18 cellular contexts compared by ENCODE assay signal in the genomic region with DNA sequence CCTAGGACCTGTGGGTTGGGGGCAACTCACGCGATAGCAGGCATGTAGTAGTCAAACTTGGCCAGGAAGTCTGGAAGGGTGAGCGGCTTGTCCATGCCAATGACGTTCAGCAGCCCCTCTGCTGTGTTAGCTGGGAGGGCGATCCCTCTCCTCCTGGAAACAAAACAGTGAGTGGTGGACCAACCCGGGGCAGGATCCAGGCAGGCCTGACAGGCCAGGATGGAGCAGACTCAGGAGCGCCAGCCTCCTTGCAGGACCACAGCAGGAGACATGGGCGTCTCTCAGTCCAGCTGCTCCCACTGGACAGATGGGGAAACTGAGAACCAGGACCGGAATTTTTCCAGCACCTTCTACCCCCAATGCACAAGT. TPM values are rescaled to one million over a fixed set of nuclear protein-coding genes. Genes with fewer than 3 reads are reported as not detected.
DNase-seq lines count a peak whose midpoint lies in the region; ATAC-seq and TF ChIP-seq lines count a peak whose summit lies in the region.
"Had no signal": no experiment of that assay in that cellular context is flagged by ENCODE, and none has a peak within 500 bp of the region (broad histone marks: within the 10 kb centered on the region; RNA-seq: fewer than 3 reads in every experiment).

No MANE protein-coding gene starts in this region.

- H2AK5ac ChIP-seq in mesendoderm (ENCODE audit: low read length): no peak overlapping the region

- peaks cover 0 to 4% of the 10 kb centered on the region in 2 donors for H3K4me1 Mint-ChIP-seq in immature natural killer cell
- peaks cover 23% of the 10 kb centered on the region for H3K4me1 Mint-ChIP-seq in stimulated activated memory B cell treated with anti-CD40 and anti-IgM and Interleukin-4, amounts not matched to agents 10 μg/mL and 1 μg/mL and 100 μg/mL, for 72 hours
- H3K4me1 Mint-ChIP-seq: CD4-positive, alpha-beta memory T cell had no signal

- peak overlapping the region; percentile 13 for H3K9ac ChIP-seq in NT2/D1 (ENCODE audit: insufficient read length, low read depth)
- no peak overlapping the region for H3K9ac ChIP-seq in mesendoderm (ENCODE audit: low read length)
- H3K9ac ChIP-seq: GM23248 had no signal

- H3K56ac ChIP-seq in mesendoderm (ENCODE audit: low read length): no peak overlapping the region

- H3K9me3 ChIP-seq in right cardiac atrium (ENCODE audit: control insufficient read depth, low read length) (no peaks in the 10 kb centered on the region), left ventricle myocardium inferior (replicated peaks) (no peaks in the 10 kb centered on the region), NT2/D1 (ENCODE audit: insufficient read depth, low read length) (peaks cover 7% of the 10 kb centered on the region; the same call in 1 of the 2 replicates)

- H3K23ac ChIP-seq in mesendoderm (ENCODE audit: low read length): no peak overlapping the region

- no peak overlapping the region for H3K4me2 ChIP-seq in mesendoderm (ENCODE audit: low read length)

- intact Hi-C loops in right cardiac atrium (cut with DNase I) (no loop called here), left ventricle myocardium inferior (cut with micrococcal nuclease) (no loop called here)

- no peak overlapping the region for H2BK5ac ChIP-seq in mesendoderm (ENCODE audit: low read length)

- H4K8ac ChIP-seq in mesendoderm (ENCODE audit: low read depth, low read length): no peak overlapping the region

- H3K27me3 Mint-ChIP-seq in immature natural killer cell (ENCODE audit: low read depth in 3 of 3): peaks cover 0 to 4% (median 3%) of the 10 kb centered on the region in 3 donors
- no peaks in the 10 kb centered on the region for H3K27me3 Mint-ChIP-seq in stimulated activated memory B cell treated with anti-CD40 and anti-IgM and Interleukin-4, amounts not matched to agents 10 μg/mL and 1 μg/mL and 100 μg/mL, for 72 hours
- H3K27me3 Mint-ChIP-seq: CD4-positive, alpha-beta memory T cell had no signal

- H3K18ac ChIP-seq in mesendoderm (ENCODE audit: low read length): no peak overlapping the region

- H2BK15ac ChIP-seq in mesendoderm (replicated peaks; ENCODE audit: low read depth): no peak overlapping the region

- H3K4me3 ChIP-seq in right cardiac atrium (ENCODE audit: low read length) (no peak overlapping the region), left ventricle myocardium inferior (no peak overlapping the region), NT2/D1 (ENCODE audit: insufficient read length, low read depth) (no peak overlapping the region), mesendoderm (ENCODE audit: low read length) (no peak overlapping the region)
- H3K4me3 ChIP-seq: GM12878, GM23248 had no signal

- H3K4me1 ChIP-seq in right cardiac atrium (ENCODE audit: control insufficient read depth, insufficient read depth, low read length) (peaks cover 5% of the 10 kb centered on the region), left ventricle myocardium inferior (peaks cover 38% of the 10 kb centered on the region), NT2/D1 (ENCODE audit: insufficient read depth, insufficient read length) (peaks cover 15% of the 10 kb centered on the region), mesendoderm (ENCODE audit: control insufficient read depth, low read depth, low read length) (no peaks in the 10 kb centered on the region)

- no peak overlapping the region for H2BK120ac ChIP-seq in mesendoderm (ENCODE audit: low read depth, low read length)

- H4K5ac ChIP-seq in mesendoderm (ENCODE audit: low read length): no peak overlapping the region

- DNase-seq in right cardiac atrium (peak in 2 of 3 donors; percentile 20 to 39), left ventricle myocardium inferior (no peak), NT2/D1 (ENCODE audit: low read depth, low spot score) (no peak), substantia nigra (lab: John Stamatoyannopoulos, UW) (no peak), mesendoderm (no peak), immature natural killer cell (no peak)
- DNase-seq: Calu3; CD4-positive, alpha-beta memory T cell; COR-L47; DMS53; DMS79 treated with DMSO at 0.1 percent for 48 hours; GDM1; GM23248; H9 had no signal

- no peak overlapping the region for H3K4me3 Mint-ChIP-seq in immature natural killer cell
- no peak overlapping the region for H3K4me3 Mint-ChIP-seq in stimulated activated memory B cell treated with anti-CD40 and anti-IgM and Interleukin-4, amounts not matched to agents 10 μg/mL and 1 μg/mL and 100 μg/mL, for 72 hours
- H3K4me3 Mint-ChIP-seq: CD4-positive, alpha-beta memory T cell; H9 had no signal

- H3K36me3 ChIP-seq in left ventricle myocardium inferior (peaks cover 50% of the 10 kb centered on the region), NT2/D1 (ENCODE audit: insufficient read depth, insufficient read length, low read length) (peaks cover 56% of the 10 kb centered on the region), mesendoderm (ENCODE audit: control insufficient read depth, insufficient read depth, low read length) (no peaks in the 10 kb centered on the region)

- no peaks in the 10 kb centered on the region for H3K79me1 ChIP-seq in mesendoderm (ENCODE audit: low read length)

- H3K27ac Mint-ChIP-seq in immature natural killer cell: no peak overlapping the region
- H3K27ac Mint-ChIP-seq in stimulated activated memory B cell treated with anti-CD40 and anti-IgM and Interleukin-4, amounts not matched to agents 10 μg/mL and 1 μg/mL and 100 μg/mL, for 72 hours: no peak overlapping the region
- H3K27ac Mint-ChIP-seq: CD4-positive, alpha-beta memory T cell; H9 had no signal

- H3K27ac ChIP-seq in right cardiac atrium (ENCODE audit: low read length) (no peak overlapping the region), left ventricle myocardium inferior (replicated peaks) (no peak overlapping the region), angular gyrus (ENCODE audit: low read depth, low read length) (peak overlapping the region; percentile 9), substantia nigra (ENCODE audit: low read depth, low read length, poor library complexity, severe bottlenecking) (peak overlapping the region; percentile 49), mesendoderm (ENCODE audit: low read depth, low read length) (no peak overlapping the region)
- H3K27ac ChIP-seq: GM23248 had no signal

- no peak for ATAC-seq in right cardiac atrium
- no peak for ATAC-seq in stimulated activated memory B cell treated with anti-CD40 and anti-IgM and Interleukin-4, amounts not matched to agents 10 μg/mL and 1 μg/mL and 100 μg/mL, for 72 hours
- ATAC-seq: GM12878, HCT116 had no signal

- TF ChIP-seq CTCF in left ventricle myocardium inferior (IDR thresholded peaks at IDR 0.05; ENCODE audit: borderline replicate concordance): no peak

- peaks cover 12 to 32% (median 18%) of the 10 kb centered on the region in 3 donors for H3K36me3 Mint-ChIP-seq in immature natural killer cell
- peaks cover 25% of the 10 kb centered on the region for H3K36me3 Mint-ChIP-seq in stimulated activated memory B cell treated with anti-CD40 and anti-IgM and Interleukin-4, amounts not matched to agents 10 μg/mL and 1 μg/mL and 100 μg/mL, for 72 hours

- WGBS in right cardiac atrium: 88% methylated on average over 9 of the region's 9 CpGs
- no CpG with 5 or more reads among the region's 9 CpGs for WGBS in mesendoderm (ENCODE audit: extremely low coverage, insufficient coverage, low lambda C conversion rate)

- H3K79me2 ChIP-seq in mesendoderm (ENCODE audit: control insufficient read depth, insufficient read depth, low read length): no peaks in the 10 kb centered on the region

- H3K27me3 ChIP-seq in right cardiac atrium (ENCODE audit: control insufficient read depth, insufficient read depth) (no peaks in the 10 kb centered on the region), left ventricle myocardium inferior (ENCODE audit: low read depth) (no peaks in the 10 kb centered on the region), NT2/D1 (ENCODE audit: insufficient read depth, insufficient read length) (no peaks in the 10 kb centered on the region), mesendoderm (ENCODE audit: insufficient read depth, low read length, poor library complexity) (no peaks in the 10 kb centered on the region)

- no peaks in the 10 kb centered on the region for H3K9me3 Mint-ChIP-seq in immature natural killer cell
- H3K9me3 Mint-ChIP-seq in stimulated activated memory B cell treated with anti-CD40 and anti-IgM and Interleukin-4, amounts not matched to agents 10 μg/mL and 1 μg/mL and 100 μg/mL, for 72 hours: no peaks in the 10 kb centered on the region
- H3K9me3 Mint-ChIP-seq: CD4-positive, alpha-beta memory T cell; H9 had no signal

- H3K4ac ChIP-seq in mesendoderm (ENCODE audit: low read depth, low read length): no peak overlapping the region

RNA-seq across cellular contexts. Expression of gene ADA, which starts 22.5 kb away (rescaled TPM):
- total RNA-seq in right cardiac atrium: 10 to 100 TPM; 11.6 to 22.8 (median 12.4) TPM
- polyA plus RNA-seq in right cardiac atrium: 12.4 TPM
- 6.7 TPM for total RNA-seq in left ventricle myocardium inferior
- polyA plus RNA-seq in mesendoderm (2013, experiment 1 of 2): 11.0 TPM
- 10.4 TPM for polyA plus RNA-seq in mesendoderm (2013, experiment 2 of 2)
- 100 to 1,000 TPM in 2 of 3 donors, 10 to 100 TPM in 1; 96.9 to 150 (median 124) TPM for polyA plus RNA-seq in immature natural killer cell

RNA-seq across cellular contexts. Expression of gene PKIG, which starts 46.6 kb away (rescaled TPM):
- total RNA-seq in right cardiac atrium: 100 to 1,000 TPM; 212 to 246 (median 232) TPM
- polyA plus RNA-seq in right cardiac atrium: 334 TPM
- total RNA-seq in left ventricle myocardium inferior: 172 TPM
- polyA plus RNA-seq in mesendoderm (2013, experiment 1 of 2): 49.6 TPM
- polyA plus RNA-seq in mesendoderm (2013, experiment 2 of 2): 50.6 TPM
- 1 to 10 TPM; 1.6 to 2.6 (median 1.8) TPM for polyA plus RNA-seq in immature natural killer cell

Comparison
In these comparisons a context has a peak if more than half of its experiments do, and no peak if none do; other contexts are left out.
1. DNase-seq: peak in right cardiac atrium (2 of 3); none in left ventricle myocardium inferior (single experiment), NT2/D1 (single experiment), substantia nigra (0 of 49), mesendoderm (single experiment) and immature natural killer cell (0 of 3).
2. H3K27ac ChIP-seq: peak in angular gyrus (single experiment) and substantia nigra (single experiment); none in right cardiac atrium (single experiment), left ventricle myocardium inferior (single experiment) and mesendoderm (single experiment).